ENCODE assay signal across 9 cellular contexts in genomic region chr1:9233241-9233941, GRCh38. TPM values are rescaled to one million over a fixed set of nuclear protein-coding genes. Genes with fewer than 3 reads are reported as not detected.
DNase-seq lines count a peak whose midpoint lies in the region; ATAC-seq and TF ChIP-seq lines count a peak whose summit lies in the region.
"Had no signal": no experiment of that assay in that cellular context is flagged by ENCODE, and none has a peak within 500 bp of the region (broad histone marks: within the 10 kb centered on the region; RNA-seq: fewer than 3 reads in every experiment).

No MANE protein-coding gene starts in this region.

- CTCF ChIA-PET in PC-3 (lab: Charles Lee): interaction anchor here (1.3 kb wide), 1 partner anchor 258 kb away, joined by 9 read pairs; no protein-coding TSS in a partner anchor

- peak overlapping the region; percentile 27 for H3K27ac ChIP-seq in caudate nucleus (ENCODE audit: low read depth, low read length)
- peak overlapping the region; percentile 66 to 96 for H3K27ac ChIP-seq in testis
- no peak overlapping the region for H3K27ac ChIP-seq in PC-3 (ENCODE audit: low read length)
- H3K27ac ChIP-seq: SJSA1 had no signal

- H3K36me3 ChIP-seq in testis (ENCODE audit: low read depth, missing control alignments) (no peaks in the 10 kb centered on the region), PC-3 (ENCODE audit: low read depth, low read length) (no peaks in the 10 kb centered on the region)
- H3K36me3 ChIP-seq: SJSA1 had no signal

- intact Hi-C loops in testis (cut with DNase I; ENCODE audit: low total_unique reads) (no loop called here), PC-3 (cut with micrococcal nuclease) (no loop called here)

- H3K9me2 ChIP-seq in PC-3 (replicated peaks; ENCODE audit: low read length): no peaks in the 10 kb centered on the region

- no peak overlapping the region for H3K9ac ChIP-seq in PC-3 (ENCODE audit: low read length)

- POLR2A ChIA-PET in PC-3 (lab: Charles Lee; ENCODE audit: unreplicated experiment): no interaction called here

- H2AFZ ChIP-seq in PC-3 (ENCODE audit: low read length): no peak overlapping the region

- peaks cover 5% of the 10 kb centered on the region; the same call in 1 of the 2 replicates for H3K79me2 ChIP-seq in PC-3 (ENCODE audit: low read length)

- no peaks in the 10 kb centered on the region for H3K9me3 ChIP-seq in testis
- no peaks in the 10 kb centered on the region for H3K9me3 ChIP-seq in PC-3 (ENCODE audit: low read length)
- H3K9me3 ChIP-seq: SJSA1 had no signal

- 47 to 54% methylated on average over 13 to 20 of the region's 20 CpGs for WGBS in testis, 2 donors

- no peak for ATAC-seq in HG03108 (IDR thresholded peaks at IDR 0.05; ENCODE audit: unreplicated experiment)
- no peak for ATAC-seq in GM18858 (IDR thresholded peaks at IDR 0.05; ENCODE audit: unreplicated experiment)
- ATAC-seq in PC-3: no peak

- no TSS peak for BruUV-seq in PC-3 (replicated peaks; lab: Mats Ljungman, UMichigan)

- TF ChIP-seq CTCF in testis (IDR thresholded peaks at IDR 0.05): no peak
- TF ChIP-seq CTCF in PC-3 (conservative IDR thresholded peaks at IDR 0.05; ENCODE audit: low read depth, low read length): no peak

- H3F3A ChIP-seq in PC-3 (ENCODE audit: low read length, unreplicated experiment): no peaks in the 10 kb centered on the region

- H3K4me3 ChIP-seq in testis: no peak overlapping the region
- H3K4me3 ChIP-seq in PC-3 (ENCODE audit: low read length): no peak overlapping the region

- H3K27me3 ChIP-seq in testis (no peaks in the 10 kb centered on the region), PC-3 (ENCODE audit: low read length) (no peaks in the 10 kb centered on the region)
- H3K27me3 ChIP-seq: SJSA1 had no signal

- H3K4me2 ChIP-seq in PC-3 (ENCODE audit: low read length): no peak overlapping the region

- no peak for TF ChIP-seq POLR2A in testis (IDR thresholded peaks at IDR 0.05)

- H3K4me1 ChIP-seq in testis (peaks cover 32% of the 10 kb centered on the region), PC-3 (ENCODE audit: insufficient read depth, low read length) (peaks cover 7% of the 10 kb centered on the region; the same call in 1 of the 2 replicates)

- DNase-seq in DMS53 (lab: John Stamatoyannopoulos, UW): peak; percentile 29
- no peak for DNase-seq in DMS53 treated with DMSO at 0.1 percent for 48 hours (lab: John Stamatoyannopoulos, UW; ENCODE audit: unreplicated experiment)
- peak in 34 of 61 donors; percentile 9 to 83 (median 29) for DNase-seq in caudate nucleus (lab: John Stamatoyannopoulos, UW)
- peak; percentile 78 to 96 for DNase-seq in lung microvascular endothelial cell (ENCODE audit: low read depth in 2 of 2)
- DNase-seq in testis: peak; percentile 73
- DNase-seq in PC-3: no peak

- H4K20me1 ChIP-seq in PC-3 (ENCODE audit: low read length): no peaks in the 10 kb centered on the region

RNA-seq across cellular contexts. Expression of gene H6PD, which starts 1.2 kb away (rescaled TPM):
- total RNA-seq in lung microvascular endothelial cell (12.3 and 18.3 TPM in 2 replicates), testis (10 to 100 TPM; 55.0 to 67.8 TPM), PC-3 (2014; rRNA removed) (6.8 and 8.9 TPM in 2 replicates)
- polyA plus RNA-seq in testis (ENCODE audit: insufficient read depth, low read depth, low replicate concordance): 23.8 TPM

RNA-seq across cellular contexts. Expression of gene SPSB1, which starts 59.3 kb away (rescaled TPM):
- total RNA-seq in lung microvascular endothelial cell: 20.0 and 21.6 TPM in 2 replicates
- total RNA-seq in testis: 10 to 100 TPM; 30.0 to 37.9 TPM
- polyA plus RNA-seq in testis (ENCODE audit: insufficient read depth, low read depth, low replicate concordance): 19.8 TPM
- 18.1 and 32.9 TPM in 2 replicates for total RNA-seq in PC-3 (2014; rRNA removed)

Comparison
In these comparisons a context has a peak if more than half of its experiments do, and no peak if none do; other contexts are left out.
1. DNase-seq: peak in DMS53 (single experiment), caudate nucleus (34 of 61), lung microvascular endothelial cell (2 of 2) and testis (single experiment); none in DMS53 treated with DMSO at 0.1 percent for 48 hours (single experiment) and PC-3 (single experiment).